In genomic region chr16:48126801-48127644, GRCh38 we compare ENCODE assay signal across 11 cellular contexts. TPM values are rescaled to one million over a fixed set of nuclear protein-coding genes. Genes with fewer than 3 reads are reported as not detected.
A peak's percentile ranks its signal among the peaks of the same experiment; 100 is the strongest.
DNase-seq lines count a peak whose midpoint lies in the region; ATAC-seq and TF ChIP-seq lines count a peak whose summit lies in the region.
"Had no signal": no experiment of that assay in that cellular context is flagged by ENCODE, and none has a peak within 500 bp of the region (broad histone marks: within the 10 kb centered on the region; RNA-seq: fewer than 3 reads in every experiment).

No MANE protein-coding gene starts in this region.

- H3K9me3 ChIP-seq in body of pancreas (no peaks in the 10 kb centered on the region), mesodermal cell (ENCODE audit: control insufficient read depth, low read length) (no peaks in the 10 kb centered on the region), H9 (ENCODE audit: control insufficient read depth, low read depth, low read length) (no peaks in the 10 kb centered on the region)

- no peak overlapping the region for H3K9ac ChIP-seq in H9 (ENCODE audit: extremely low read depth, insufficient read length, low read length)
- H3K9ac ChIP-seq: KMS-11 had no signal

- H3K4me3 ChIP-seq in body of pancreas (no peak overlapping the region), mesodermal cell (ENCODE audit: extremely low read depth, insufficient read depth, low read length, poor library complexity, severe bottlenecking) (no peak overlapping the region)

- 10 to 15% methylated on average over 13 of the region's 13 CpGs for WGBS in body of pancreas, 2 donors
- WGBS in mesodermal cell (ENCODE audit: insufficient coverage in 2 of 2), 2 experiments = 85 to 93% methylated on average over 10 to 11 of the region's 13 CpGs
- WGBS in H9 (ENCODE audit: extremely low coverage, insufficient read length, low lambda C conversion rate) = no CpG with 5 or more reads among the region's 13 CpGs

- H3K36me3 ChIP-seq in body of pancreas (replicated peaks in 1 of 2; ENCODE audit: insufficient read depth in 1 of 2, low read depth in 2 of 2) (no peaks in the 10 kb centered on the region), mesodermal cell (ENCODE audit: control insufficient read depth, insufficient read depth, low read length) (no peaks in the 10 kb centered on the region)

- H3K9me3 Mint-ChIP-seq in H9 = 0 out of 5 replicates have a peak, but pooled peaks cover 0 to 2% of the 10 kb centered on the region in 2 experiments

- TF ChIP-seq POLR2A in body of pancreas (IDR thresholded peaks at IDR 0.05) = no peak

- no peak overlapping the region for H3K23ac ChIP-seq in H9 (ENCODE audit: insufficient read length, low read depth, low read length)

- no peaks in the 10 kb centered on the region for H3K23me2 ChIP-seq in H9 (ENCODE audit: insufficient read length, low read depth, low read length, poor library complexity, severe bottlenecking)

- no peak overlapping the region for H2AK5ac ChIP-seq in H9 (ENCODE audit: insufficient read length, low read length)

- H3K27ac Mint-ChIP-seq in H9 = no peak overlapping the region

- peak; percentile 79 for ATAC-seq in body of pancreas

- H3K27me3 Mint-ChIP-seq in H9 (ENCODE audit: low read depth) = peaks cover 2% of the 10 kb centered on the region

- intact Hi-C loops in body of pancreas (cut with DNase I) = no loop called here

- no peak overlapping the region for H4K91ac ChIP-seq in H9 (ENCODE audit: insufficient read length, low read depth, low read length)

- no peaks in the 10 kb centered on the region for H3K27me3 ChIP-seq in body of pancreas
- H3K27me3 ChIP-seq in H9 (ENCODE audit: insufficient read depth, low read length) = no peaks in the 10 kb centered on the region

- H3K14ac ChIP-seq in H9 (ENCODE audit: insufficient read depth, low read length) = no peak overlapping the region

- H3K27ac ChIP-seq in body of pancreas (peak overlapping the region; percentile 35 to 65 (median 58)), mesodermal cell (ENCODE audit: low read depth, low read length, severe bottlenecking) (peak overlapping the region; percentile 54), H9 (ENCODE audit: insufficient read length, low read depth, low read length) (no peak overlapping the region)
- H3K27ac ChIP-seq: KMS-11 had no signal

- no peak overlapping the region for H3K56ac ChIP-seq in H9 (ENCODE audit: insufficient read length, low read depth, low read length)

- H2BK15ac ChIP-seq in H9 (ENCODE audit: low read depth, low read length) = no peak overlapping the region

- H3K79me2 ChIP-seq in H9 (ENCODE audit: insufficient read depth, low read length) = no peaks in the 10 kb centered on the region

- TF ChIP-seq CTCF in body of pancreas (IDR thresholded peaks at IDR 0.05) (no peak), H9 (conservative IDR thresholded peaks at IDR 0.05) (no peak)

- H3K4me3 Mint-ChIP-seq in H9 = no peak overlapping the region

- H2BK20ac ChIP-seq in H9 (ENCODE audit: low read depth, low read length, poor library complexity, severe bottlenecking) = no peak overlapping the region

- no peak overlapping the region for H2BK5ac ChIP-seq in H9 (ENCODE audit: insufficient read length, low read length)

- peaks cover 34% of the 10 kb centered on the region for H3K4me1 ChIP-seq in body of pancreas
- H3K4me1 ChIP-seq in mesodermal cell (ENCODE audit: control insufficient read depth, insufficient read depth, low read length, poor library complexity, severe bottlenecking) = peaks cover 25% of the 10 kb centered on the region
- H3K4me1 ChIP-seq in H9 (ENCODE audit: insufficient read depth, low read length) = peaks cover 2% of the 10 kb centered on the region; the same call in 1 of the 2 replicates

- H3K36me3 Mint-ChIP-seq in H9 (ENCODE audit: insufficient read depth in 1 of 3, low read depth in 3 of 3) = peaks cover 0 to 1% (median 0%) of the 10 kb centered on the region in 3 experiments; a peak in 1 of 7 replicates

- no peak overlapping the region for H3K4me2 ChIP-seq in H9 (ENCODE audit: insufficient read depth, insufficient read length, low read length)
- H3K4me2 ChIP-seq: KMS-11 had no signal

- H4K5ac ChIP-seq in H9 (ENCODE audit: insufficient read length, low read depth, low read length) = no peak overlapping the region

- peaks cover 6 to 11% of the 10 kb centered on the region in 2 experiments for H3K4me1 Mint-ChIP-seq in H9

- no peak overlapping the region for H3T11ph ChIP-seq in H9 (ENCODE audit: low read length)

- H2AFZ ChIP-seq in H9 (ENCODE audit: low read length) = no peak overlapping the region

- no peaks in the 10 kb centered on the region for H4K20me1 ChIP-seq in H9 (ENCODE audit: control insufficient read depth, insufficient read depth, insufficient read length)

- no peak overlapping the region for H4K8ac ChIP-seq in H9 (replicated peaks; ENCODE audit: insufficient read length, low read depth, low read length)

- H2BK120ac ChIP-seq in H9 (ENCODE audit: low read depth, low read length, poor library complexity, severe bottlenecking) = no peak overlapping the region

- H3K18ac ChIP-seq in H9 (ENCODE audit: insufficient read length, low read depth, low read length) = no peak overlapping the region

- H3K79me1 ChIP-seq in H9 (ENCODE audit: insufficient read depth, low read depth, low read length, poor library complexity, severe bottlenecking) = no peaks in the 10 kb centered on the region

- H2BK12ac ChIP-seq in H9 (ENCODE audit: insufficient read length, low read depth, low read length) = no peak overlapping the region

- no peak overlapping the region for H3K4ac ChIP-seq in H9 (ENCODE audit: low read depth, low read length)

- DNase-seq in DMS53 (lab: John Stamatoyannopoulos, UW) = peak; percentile 61
- peak; percentile 62 for DNase-seq in NCI-H187 treated with DMSO at 0.1 percent for 48 hours (lab: John Stamatoyannopoulos, UW)
- DNase-seq in body of pancreas = peak; percentile 50 to 70 (median 67)
- no peak for DNase-seq in H9
- DNase-seq in NCI-H146 treated with DMSO at 0.1 percent for 48 hours (lab: John Stamatoyannopoulos, UW; ENCODE audit: unreplicated experiment) = no peak
- no peak for DNase-seq in NCI-H1048 (lab: John Stamatoyannopoulos, UW)
- no peak for DNase-seq in LoVo (ENCODE audit: low spot score)
- DNase-seq: activated effector memory CD4-positive, alpha-beta T cell treated with anti-CD3 and anti-CD28 coated beads, Interleukin-2, amount 50 U/mL, for 16 hours; midbrain had no signal

RNA-seq across cellular contexts. Expression of gene ABCC12, which starts 28.8 kb away (rescaled TPM):
- total RNA-seq in body of pancreas (not detected), H9 (2021) (0.09 TPM in 1 of 2 replicates, not detected in the other)
- polyA plus RNA-seq in mesodermal cell (2013, experiment 1 of 2) = not detected
- polyA plus RNA-seq in mesodermal cell (2013, experiment 2 of 2) = not detected

Comparison
In these comparisons a context has a peak if more than half of its experiments do, and no peak if none do; other contexts are left out.
1. DNase-seq: peak in DMS53 (single experiment), NCI-H187 treated with DMSO at 0.1 percent for 48 hours (single experiment) and body of pancreas (4 of 4); none in H9 (single experiment), NCI-H146 treated with DMSO at 0.1 percent for 48 hours (single experiment), NCI-H1048 (single experiment) and LoVo (single experiment).